ENCODE assay signal across 8 cellular contexts in genomic region chr16:31713071-31713944, GRCh38.
DNase-seq lines count a peak whose midpoint lies in the region; ATAC-seq and TF ChIP-seq lines count a peak whose summit lies in the region.

No MANE protein-coding gene starts in this region.

- H3K27me3 ChIP-seq in breast epithelium (no peaks in the 10 kb centered on the region), iPS-20b (ENCODE audit: insufficient read depth, low read length) (no peaks in the 10 kb centered on the region), skeletal muscle tissue (ENCODE audit: control insufficient read depth in 3 of 3, insufficient read depth in 3 of 3, low read length in 3 of 3) (no peaks in the 10 kb centered on the region)

- intact Hi-C loops in breast epithelium (cut with DNase I; ENCODE audit: low total_unique reads): no loop called here

- ATAC-seq in GM18868 (IDR thresholded peaks at IDR 0.05; ENCODE audit: unreplicated experiment) (peak; percentile 95), HG03103 (IDR thresholded peaks at IDR 0.05; ENCODE audit: low read depth, unreplicated experiment) (peak; percentile 87)

- H3K36me3 ChIP-seq in breast epithelium: no peaks in the 10 kb centered on the region
- H3K36me3 ChIP-seq in iPS-20b (ENCODE audit: insufficient read depth, low read depth, low read length): peaks cover 33% of the 10 kb centered on the region
- H3K36me3 ChIP-seq in skeletal muscle tissue (ENCODE audit: control insufficient read depth in 3 of 3, insufficient read depth in 3 of 3, low read length in 3 of 3): peaks cover 6 to 14% (median 8%) of the 10 kb centered on the region in 3 donors

- H3K9me3 ChIP-seq in breast epithelium (no peaks in the 10 kb centered on the region), iPS-20b (ENCODE audit: insufficient read depth, low read depth, low read length) (no peaks in the 10 kb centered on the region), skeletal muscle tissue (ENCODE audit: control insufficient read depth in 3 of 3, low read length in 3 of 3) (no peaks in the 10 kb centered on the region)

- DNase-seq in ACHN (peak; percentile 98), NCI-H2171 (lab: John Stamatoyannopoulos, UW) (peak; percentile 90), breast epithelium (ENCODE audit: low spot score in 2 of 2) (peak; percentile 94 to 95)

- H3K27ac ChIP-seq in VCaP: peak overlapping the region; percentile 69
- peak overlapping the region; percentile 93 to 97 for H3K27ac ChIP-seq in breast epithelium
- peak overlapping the region; percentile 55 for H3K27ac ChIP-seq in iPS-20b (ENCODE audit: low read length)
- peak overlapping the region; percentile 89 for H3K27ac ChIP-seq in skeletal muscle tissue (ENCODE audit: low read depth, low read length)

- in situ Hi-C loops in ACHN (cut with HindIII; ENCODE audit: low pct_ligation_motif_present, low pct_unique_long_range_greater_than_20kb, low sequenced_read_pairs): no loop called here

- no peaks in the 10 kb centered on the region for H3K4me1 ChIP-seq in breast epithelium
- peaks cover 25% of the 10 kb centered on the region for H3K4me1 ChIP-seq in iPS-20b (ENCODE audit: insufficient read depth, low read length)
- H3K4me1 ChIP-seq in skeletal muscle tissue (ENCODE audit: control insufficient read depth in 3 of 3, insufficient read depth in 3 of 3, low read length in 3 of 3): peaks cover 12 to 14% (median 14%) of the 10 kb centered on the region in 3 donors

- H3K4me3 ChIP-seq in breast epithelium: peak overlapping the region; percentile 76 to 96 (median 89)
- peak overlapping the region; percentile 94 for H3K4me3 ChIP-seq in iPS-20b (ENCODE audit: low read length)
- peak overlapping the region; percentile 74 to 95 (median 94) for H3K4me3 ChIP-seq in skeletal muscle tissue (ENCODE audit: low read length in 3 of 3)

- H3K9ac ChIP-seq in iPS-20b (ENCODE audit: low read depth, low read length) (peak overlapping the region; percentile 93), skeletal muscle tissue (ENCODE audit: low read depth in 1 of 3, low read length in 3 of 3) (peak overlapping the region; percentile 88 to 98 (median 98))

- TF ChIP-seq CTCF in VCaP (conservative IDR thresholded peaks at IDR 0.05): no peak
- TF ChIP-seq CTCF in breast epithelium (IDR thresholded peaks at IDR 0.05): no peak

- peak; percentile 39 for TF ChIP-seq POLR2A in breast epithelium (IDR thresholded peaks at IDR 0.05)

Comparison
In these comparisons a context has a peak if more than half of its experiments do, and no peak if none do; other contexts are left out.
1. Peak in every context shown above with its lines: DNase-seq, ATAC-seq, H3K4me3 ChIP-seq and H3K27ac ChIP-seq.